8 cellular contexts compared by ENCODE assay signal in genomic region chr19:38666662-38667448, GRCh38. TPM values are rescaled to one million over a fixed set of nuclear protein-coding genes. Genes with fewer than 3 reads are reported as not detected.
DNase-seq lines count a peak whose midpoint lies in the region; ATAC-seq and TF ChIP-seq lines count a peak whose summit lies in the region.

No MANE protein-coding gene starts in this region.

- intact Hi-C loops in lower lobe of right lung (cut with DNase I), result no loop called here
- intact Hi-C loops in tibial artery (cut with DNase I; ENCODE audit: low total_unique reads), result no loop called here

- H3K36me3 ChIP-seq in SJCRH30 (no peaks in the 10 kb centered on the region; the same call in 1 of the 2 replicates), lower lobe of right lung (no peaks in the 10 kb centered on the region), tibial artery (no peaks in the 10 kb centered on the region)

- no peak for TF ChIP-seq CTCF in lower lobe of right lung (IDR thresholded peaks at IDR 0.05)
- TF ChIP-seq CTCF in tibial artery (IDR thresholded peaks at IDR 0.05), result no peak

- H3K9me3 ChIP-seq in SJCRH30 (replicated peaks) (no peaks in the 10 kb centered on the region), lower lobe of right lung (no peaks in the 10 kb centered on the region), tibial artery (no peaks in the 10 kb centered on the region)

- peaks cover 60% of the 10 kb centered on the region for H3K4me1 ChIP-seq in SJCRH30
- peaks cover 100% of the 10 kb centered on the region for H3K4me1 ChIP-seq in lower lobe of right lung
- H3K4me1 ChIP-seq in tibial artery, result peaks cover 31 to 100% (median 96%) of the 10 kb centered on the region in 4 donors

- ATAC-seq in lower lobe of right lung, result peak; percentile 45 to 67
- no peak for ATAC-seq in GM19395 (IDR thresholded peaks at IDR 0.05; ENCODE audit: unreplicated experiment)

- H3K27ac ChIP-seq in SJCRH30 (peak overlapping the region; percentile 29), lower lobe of right lung (peak overlapping the region; percentile 85), tibial artery (peak overlapping the region; percentile 94 to 97)

- peak; percentile 28 to 34 for DNase-seq in activated CD4-positive, alpha-beta T cell treated with anti-CD3 and anti-CD28 coated beads for 4 hours
- DNase-seq in activated CD4-positive, alpha-beta T cell treated with anti-CD3 and anti-CD28 coated beads, Interleukin-2, amount 50 U/mL, for 4 hours, result no peak
- peak; percentile 84 to 90 for DNase-seq in SJCRH30
- DNase-seq in dedifferentiated amniotic fluid mesenchymal stem cell (ENCODE audit: extremely low spot score), result peak; percentile 88
- no peak for DNase-seq in lower lobe of right lung
- peak; percentile 60 to 83 for DNase-seq in tibial artery
- DNase-seq in stimulated activated CD4-positive, alpha-beta T cell treated with anti-CD3 and anti-CD28 coated beads, Interleukin-12 subunit alpha, Interleukin-12 subunit beta, amount 100 ng/mL, for 4 hours, result no peak

- H3K27me3 ChIP-seq in SJCRH30 (no peaks in the 10 kb centered on the region), lower lobe of right lung (ENCODE audit: low read depth) (no peaks in the 10 kb centered on the region), tibial artery (no peaks in the 10 kb centered on the region)

- H3K4me3 ChIP-seq in SJCRH30 (no peak overlapping the region), lower lobe of right lung (no peak overlapping the region), tibial artery (no peak overlapping the region)

RNA-seq across cellular contexts. Expression of gene ACTN4, which starts 19.4 kb away (rescaled TPM):
- total RNA-seq in SJCRH30 (2014; rRNA removed; shearing (Covaris generic)), result 166 and 192 TPM in 2 replicates
- total RNA-seq in lower lobe of right lung, result 454 TPM

RNA-seq across cellular contexts. Expression of gene EIF3K, which starts 47.9 kb away (rescaled TPM):
- 320 and 322 TPM in 2 replicates for total RNA-seq in SJCRH30 (2014; rRNA removed; shearing (Covaris generic))
- 229 TPM for total RNA-seq in lower lobe of right lung

RNA-seq across cellular contexts. Expression of gene MAP4K1, which starts 49.1 kb away (rescaled TPM):
- 1.2 and 1.5 TPM in 2 replicates for total RNA-seq in SJCRH30 (2014; rRNA removed; shearing (Covaris generic))
- total RNA-seq in lower lobe of right lung, result 11.4 TPM

Comparison
In these comparisons a context has a peak if more than half of its experiments do, and no peak if none do; other contexts are left out.
1. DNase-seq: peak in activated CD4-positive, alpha-beta T cell treated with anti-CD3 and anti-CD28 coated beads for 4 hours (2 of 2), SJCRH30 (2 of 2), dedifferentiated amniotic fluid mesenchymal stem cell (single experiment) and tibial artery (2 of 2); none in activated CD4-positive, alpha-beta T cell treated with anti-CD3 and anti-CD28 coated beads, Interleukin-2, amount 50 U/mL, for 4 hours (0 of 2), lower lobe of right lung (single experiment) and stimulated activated CD4-positive, alpha-beta T cell treated with anti-CD3 and anti-CD28 coated beads, Interleukin-12 subunit alpha, Interleukin-12 subunit beta, amount 100 ng/mL, for 4 hours (single experiment).
2. H3K27ac ChIP-seq: peak in every context shown above with its lines; median percentile 96 in tibial artery; 85 in lower lobe of right lung; 29 in SJCRH30.